Comparison of ENCODE assay signal across 24 cellular contexts in the genomic region with DNA sequence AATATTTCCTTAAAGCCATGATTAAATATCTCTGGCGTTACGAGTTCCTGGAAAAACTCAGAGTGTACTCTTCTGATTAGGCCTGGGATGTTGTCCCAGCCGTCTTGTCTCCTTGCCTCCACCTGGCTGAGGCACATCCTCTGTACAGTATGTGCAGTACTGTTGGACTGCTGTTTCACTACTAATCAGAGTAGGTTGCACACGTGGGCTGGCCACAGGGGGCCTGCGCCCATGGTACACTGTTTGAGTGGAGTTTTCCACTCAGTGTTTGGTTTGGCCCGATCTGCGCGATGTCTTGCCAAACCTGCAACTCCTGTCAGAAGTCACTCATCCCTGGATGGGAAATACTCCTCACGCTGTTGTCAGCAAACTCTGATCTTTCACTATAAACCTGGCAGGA.
DNase-seq lines count a peak whose midpoint lies in the region; ATAC-seq and TF ChIP-seq lines count a peak whose summit lies in the region.
"Had no signal": no experiment of that assay in that cellular context is flagged by ENCODE, and none has a peak within 500 bp of the region (broad histone marks: within the 10 kb centered on the region; RNA-seq: fewer than 3 reads in every experiment).

No MANE protein-coding gene starts in this region.

- no peaks in the 10 kb centered on the region for H3K27me3 Mint-ChIP-seq in chondrocyte (ENCODE audit: low read depth)
- H3K27me3 Mint-ChIP-seq: T-cell had no signal

- H3K27me3 ChIP-seq in right lobe of liver: no peaks in the 10 kb centered on the region
- no peaks in the 10 kb centered on the region for H3K27me3 ChIP-seq in Peyer's patch
- H3K27me3 ChIP-seq: adrenal gland, BLaER1, sigmoid colon, uterus had no signal

- H3K27ac ChIP-seq in right lobe of liver (no peak overlapping the region), Peyer's patch (no peak overlapping the region)
- H3K27ac ChIP-seq: adrenal gland, BLaER1, GM23248, uterus had no signal

- 37% methylated on average over 6 of the region's 9 CpGs for WGBS in right lobe of liver (ENCODE audit: insufficient coverage, low coverage, low lambda C conversion rate, missing lambda C conversion rate)

- peaks cover 13% of the 10 kb centered on the region for H3K9me3 Mint-ChIP-seq in chondrocyte (ENCODE audit: low read depth)
- H3K9me3 Mint-ChIP-seq: endodermal cell had no signal

- no peak for TF ChIP-seq CTCF in LNCaP clone FGC (IDR thresholded peaks at IDR 0.05; ENCODE audit: control insufficient read depth, extremely low read depth, insufficient read depth)
- TF ChIP-seq CTCF in chondrocyte (IDR thresholded peaks at IDR 0.05): no peak
- no peak for TF ChIP-seq CTCF in right lobe of liver (IDR thresholded peaks at IDR 0.05)
- no peak for TF ChIP-seq CTCF in Peyer's patch (IDR thresholded peaks at IDR 0.05)

- peaks cover 15% of the 10 kb centered on the region for H3K36me3 Mint-ChIP-seq in chondrocyte (ENCODE audit: low read depth)
- H3K36me3 Mint-ChIP-seq: T-cell had no signal

- H3K4me3 ChIP-seq in LNCaP clone FGC (ENCODE audit: low read depth, low read length) (no peak overlapping the region), right lobe of liver (no peak overlapping the region), Peyer's patch (no peak overlapping the region)
- H3K4me3 ChIP-seq: adrenal gland, BLaER1, GM23248, K562, sigmoid colon, uterus had no signal

- H3K4me1 Mint-ChIP-seq in chondrocyte (ENCODE audit: low read depth): peaks cover 42% of the 10 kb centered on the region
- H3K4me1 Mint-ChIP-seq: T-cell had no signal

- intact Hi-C loops in left ventricle myocardium superior (cut with micrococcal nuclease): no loop called here
- intact Hi-C loops in right lobe of liver (cut with DNase I): no loop called here

- no peak overlapping the region for H3K4me3 Mint-ChIP-seq in chondrocyte (ENCODE audit: unreplicated experiment)
- H3K4me3 Mint-ChIP-seq: endodermal cell, T-cell had no signal

- ATAC-seq in left ventricle myocardium superior (peak; percentile 97), right lobe of liver (no peak)
- ATAC-seq: K562, T-cell had no signal

- DNase-seq in LNCaP clone FGC (ENCODE audit: low read depth): peak; percentile 11
- no peak for DNase-seq in chondrocyte (ENCODE audit: low spot score)
- peak; percentile 70 for DNase-seq in left ventricle myocardium superior
- peak; percentile 36 for DNase-seq in pulmonary artery endothelial cell (ENCODE audit: low read depth, low spot score)
- no peak for DNase-seq in right lobe of liver
- no peak for DNase-seq in NCI-H1694 (lab: John Stamatoyannopoulos, UW)
- no peak for DNase-seq in Peyer's patch
- DNase-seq in superior temporal gyrus (ENCODE audit: extremely low spot score): no peak
- DNase-seq: activated CD4-positive, alpha-beta T cell treated with anti-CD3 and anti-CD28 coated beads, Interleukin-2, amount 50 U/mL, for 1 hour; activated CD8-positive, alpha-beta memory T cell treated with anti-CD3 and anti-CD28 coated beads, Interleukin-2, amount 50 U/mL, for 4 hours; activated effector memory CD4-positive, alpha-beta T cell treated with anti-CD3 and anti-CD28 coated beads, Interleukin-2, amount 50 U/mL, for 16 hours; adrenal gland; cerebellar nuclear complex; endodermal cell; GM23248; hippocampal formation; NCI-H2029; SHP77; sigmoid colon; stimulated activated CD4-positive, alpha-beta T cell treated with anti-CD3 and anti-CD28 coated beads, Interleukin-4, amount 100 ng/mL, for 1 hour; T-cell; uterus had no signal

- no peaks in the 10 kb centered on the region for H3K36me3 ChIP-seq in right lobe of liver
- no peaks in the 10 kb centered on the region for H3K36me3 ChIP-seq in Peyer's patch
- H3K36me3 ChIP-seq: adrenal gland, BLaER1, sigmoid colon, uterus had no signal

- H3K27ac Mint-ChIP-seq in chondrocyte (ENCODE audit: unreplicated experiment): peak overlapping the region; percentile 91
- H3K27ac Mint-ChIP-seq: endodermal cell, T-cell had no signal

- H3K4me1 ChIP-seq in right lobe of liver (no peaks in the 10 kb centered on the region), Peyer's patch (no peaks in the 10 kb centered on the region)
- H3K4me1 ChIP-seq: adrenal gland, BLaER1, sigmoid colon, uterus had no signal

- H3K9me3 ChIP-seq in right lobe of liver: no peaks in the 10 kb centered on the region
- peaks cover 0 to 4% (median 0%) of the 10 kb centered on the region in 4 donors for H3K9me3 ChIP-seq in Peyer's patch
- H3K9me3 ChIP-seq: adrenal gland, BLaER1, sigmoid colon, uterus had no signal

- no peak for TF ChIP-seq POLR2A in right lobe of liver (IDR thresholded peaks at IDR 0.05)
- no peak for TF ChIP-seq POLR2A in Peyer's patch (IDR thresholded peaks at IDR 0.05)

Comparison
In these comparisons a context has a peak if more than half of its experiments do, and no peak if none do; other contexts are left out.
1. DNase-seq: peak in LNCaP clone FGC (single experiment), left ventricle myocardium superior (single experiment) and pulmonary artery endothelial cell (single experiment); none in chondrocyte (single experiment), right lobe of liver (0 of 3), NCI-H1694 (single experiment), Peyer's patch (0 of 3) and superior temporal gyrus (single experiment).